8 cellular contexts compared by ENCODE assay signal in the genomic region with DNA sequence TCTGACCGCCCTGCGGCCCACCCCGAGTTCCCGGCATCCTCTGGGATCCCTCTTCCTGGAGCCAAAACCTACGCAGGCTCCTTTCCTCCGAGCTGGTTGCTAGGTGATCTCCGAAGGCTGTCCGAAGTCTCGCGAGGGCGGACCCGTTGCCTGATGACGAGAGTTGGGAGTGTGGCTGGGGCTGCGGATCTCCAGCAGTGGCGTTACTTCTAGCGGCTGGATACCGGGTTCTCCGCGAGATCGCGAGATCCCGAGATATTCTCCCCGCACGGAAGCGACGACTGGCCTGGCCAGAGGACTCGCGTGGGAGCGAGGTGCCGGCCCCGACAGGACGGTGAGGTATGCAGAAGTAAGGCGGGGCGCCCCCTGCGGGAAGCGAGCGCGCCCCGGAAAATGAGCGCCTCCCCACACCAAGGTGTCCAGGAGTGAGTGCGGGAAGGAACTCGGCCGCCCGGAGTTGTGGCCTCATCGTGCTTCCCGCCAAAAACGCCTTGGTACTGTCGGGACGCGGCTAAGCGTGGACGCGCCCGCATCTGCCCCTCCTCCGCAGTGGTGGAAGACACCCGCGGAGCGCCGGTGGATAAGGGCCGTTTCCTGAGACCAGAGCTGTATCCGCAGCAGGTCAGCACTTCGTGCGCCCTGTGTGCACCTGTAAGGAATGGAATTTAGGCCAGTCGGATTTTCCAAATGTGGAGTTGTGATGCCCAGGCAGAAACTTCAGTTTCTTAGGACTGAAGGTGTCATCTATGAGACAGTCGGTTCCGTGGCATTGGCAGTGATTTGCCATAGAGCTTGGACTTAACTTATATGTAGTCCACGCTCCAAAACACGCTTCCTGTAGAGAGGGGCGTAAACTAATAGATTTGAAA.
DNase-seq lines count a peak whose midpoint lies in the region; ATAC-seq and TF ChIP-seq lines count a peak whose summit lies in the region.

A gene (plus strand): TSS at position 146 of the 869 bp plus-strand sequence. CDS start 1,426 bp downstream, outside the sequence.

- no peaks in the 10 kb centered on the region for H3K9me3 Mint-ChIP-seq in nephron progenitor cell
- no peaks in the 10 kb centered on the region for H3K9me3 Mint-ChIP-seq in stimulated activated naive CD8-positive, alpha-beta T cell treated with anti-CD3 and anti-CD28 coated beads, Interleukin-15, amount 100 ng/mL, for 72 hours

- H3K27me3 Mint-ChIP-seq in nephron progenitor cell (ENCODE audit: low read depth, poor library complexity), result peaks cover 14% of the 10 kb centered on the region
- no peaks in the 10 kb centered on the region for H3K27me3 Mint-ChIP-seq in stimulated activated naive CD8-positive, alpha-beta T cell treated with anti-CD3 and anti-CD28 coated beads, Interleukin-15, amount 100 ng/mL, for 72 hours

- peak within 1 kb of the TSS; percentile 99 for H3K27ac Mint-ChIP-seq in nephron progenitor cell
- peak within 1 kb of the TSS; percentile 99 to 100 for H3K27ac Mint-ChIP-seq in stimulated activated naive CD8-positive, alpha-beta T cell treated with anti-CD3 and anti-CD28 coated beads, Interleukin-15, amount 100 ng/mL, for 72 hours

- peak; percentile 95 for ATAC-seq in stimulated activated naive CD8-positive, alpha-beta T cell treated with anti-CD3 and anti-CD28 coated beads, Interleukin-15, amount 100 ng/mL, for 72 hours

- DNase-seq in ELF-1 (ENCODE audit: low read depth, low spot score), result peak; percentile 98
- DNase-seq in GOT3 (lab: John Stamatoyannopoulos, UW), result peak; percentile 76
- DNase-seq in RPMI8226, result peak; percentile 92
- peak; percentile 80 for DNase-seq in activated effector memory CD4-positive, alpha-beta T cell treated with Interleukin-2 at 50 U/mL for 16 hours
- peak; percentile 93 for DNase-seq in fibroblast of the conjunctiva (ENCODE audit: low read depth)
- peak; percentile 89 for DNase-seq in nephron progenitor cell
- peak; percentile 88 to 92 for DNase-seq in stimulated activated naive CD8-positive, alpha-beta T cell treated with anti-CD3 and anti-CD28 coated beads, Interleukin-15, amount 100 ng/mL, for 72 hours

- H3K4me3 Mint-ChIP-seq in nephron progenitor cell, result peak within 1 kb of the TSS; percentile 96
- peak within 1 kb of the TSS; percentile 98 to 100 for H3K4me3 Mint-ChIP-seq in stimulated activated naive CD8-positive, alpha-beta T cell treated with anti-CD3 and anti-CD28 coated beads, Interleukin-15, amount 100 ng/mL, for 72 hours

- H3K4me1 Mint-ChIP-seq in nephron progenitor cell, result peaks cover 29% of the 10 kb centered on the region
- H3K4me1 Mint-ChIP-seq in stimulated activated naive CD8-positive, alpha-beta T cell treated with anti-CD3 and anti-CD28 coated beads, Interleukin-15, amount 100 ng/mL, for 72 hours, result peaks cover 42% of the 10 kb centered on the region

- H3K36me3 Mint-ChIP-seq in nephron progenitor cell (ENCODE audit: low read depth), result peaks cover 19% of the 10 kb centered on the region

- peak; percentile 80 for TF ChIP-seq CTCF in LNCAP (IDR thresholded peaks at IDR 0.05)
- TF ChIP-seq CTCF in nephron progenitor cell (IDR thresholded peaks at IDR 0.05), result peak; percentile 31

Comparison
In these comparisons a context has a peak if more than half of its experiments do, and no peak if none do; other contexts are left out.
1. Peak in every context shown above with its lines: DNase-seq and ATAC-seq.